In genomic region chr18:40851014-40851429, GRCh38 we compare ENCODE assay signal across 14 cellular contexts.
DNase-seq lines count a peak whose midpoint lies in the region; ATAC-seq and TF ChIP-seq lines count a peak whose summit lies in the region.
"Had no signal": no experiment of that assay in that cellular context is flagged by ENCODE, and none has a peak within 500 bp of the region (broad histone marks: within the 10 kb centered on the region; RNA-seq: fewer than 3 reads in every experiment).

No MANE protein-coding gene starts in this region.

- H3K27me3 Mint-ChIP-seq in glutamatergic neuron (ENCODE audit: unreplicated experiment) = no peaks in the 10 kb centered on the region
- H3K27me3 Mint-ChIP-seq: activated B cell treated with CpG ODN at 0.5 μM for 24 hours; activated naive CD8-positive, alpha-beta T cell treated with anti-CD3 and anti-CD28 coated beads, Interleukin-2, amount 50 U/mL, for 24 hours; IgD-negative memory B cell had no signal

- DNase-seq in GM23248 (peak; percentile 25), NCI-H2227 (lab: John Stamatoyannopoulos, UW; ENCODE audit: unreplicated experiment) (peak; percentile 13), choroid plexus epithelial cell (ENCODE audit: low read depth) (peak; percentile 80), midbrain (lab: John Stamatoyannopoulos, UW) (peak; percentile 11), glutamatergic neuron (no peak), activated T-cell treated with anti-CD3 and anti-CD28 coated beads for 4 hours (no peak)
- DNase-seq in activated CD8-positive, alpha-beta memory T cell treated with anti-CD3 and anti-CD28 coated beads, Interleukin-2, amount 50 U/mL, for 48 hours = no peak
- DNase-seq: activated B cell treated with CpG ODN at 0.5 μM for 24 hours; activated naive CD8-positive, alpha-beta T cell treated with anti-CD3 and anti-CD28 coated beads, Interleukin-2, amount 50 U/mL, for 24 hours; DND-41; NCI-H146; stimulated activated CD4-positive, alpha-beta T cell treated with anti-CD3 and anti-CD28 coated beads, Interleukin-2, amount 100 ng/mL, for 24 hours had no signal

- H3K4me1 ChIP-seq in GM23248 (ENCODE audit: insufficient read depth) = peaks cover 7% of the 10 kb centered on the region; the same call in 1 of the 2 replicates

- no peak overlapping the region for H3K4me2 ChIP-seq in GM23248 (ENCODE audit: unreplicated experiment)

- H3K9me3 ChIP-seq in GM23248 (ENCODE audit: low read depth) = no peaks in the 10 kb centered on the region

- WGBS in GM23248 (ENCODE audit: low coverage in 1 of 2, low lambda C conversion rate in 2 of 2, missing lambda C conversion rate in 2 of 2), 2 experiments = 13 to 16% methylated on average over 3 of the region's 3 CpGs

- no peak overlapping the region for H3K27ac ChIP-seq in GM23248

- H3K9me2 ChIP-seq in GM23248 (ENCODE audit: insufficient read depth) = no peaks in the 10 kb centered on the region

- no peaks in the 10 kb centered on the region for H3K27me3 ChIP-seq in GM23248 (replicated peaks; ENCODE audit: insufficient read depth)

- no peak overlapping the region for H3K9ac ChIP-seq in GM23248

- no peaks in the 10 kb centered on the region for H3F3A ChIP-seq in GM23248 (ENCODE audit: insufficient read depth)

- no peaks in the 10 kb centered on the region for H3K36me3 ChIP-seq in GM23248 (ENCODE audit: low read depth)

- no peak overlapping the region for H3K27ac Mint-ChIP-seq in glutamatergic neuron (ENCODE audit: unreplicated experiment)
- H3K27ac Mint-ChIP-seq: activated B cell treated with CpG ODN at 0.5 μM for 24 hours; activated naive CD8-positive, alpha-beta T cell treated with anti-CD3 and anti-CD28 coated beads, Interleukin-2, amount 50 U/mL, for 24 hours; IgD-negative memory B cell had no signal

- in situ Hi-C loops in GM23248 (cut with MboI) = no loop called here

- H3K79me2 ChIP-seq in GM23248 (ENCODE audit: insufficient read depth) = no peaks in the 10 kb centered on the region

- TF ChIP-seq CTCF in choroid plexus epithelial cell (conservative IDR thresholded peaks at IDR 0.05; ENCODE audit: low read depth, low read length) = no peak
- TF ChIP-seq CTCF in glutamatergic neuron (IDR thresholded peaks at IDR 0.05; ENCODE audit: partially characterized antibody, unreplicated experiment) = no peak

- ATAC-seq in GM18502 (IDR thresholded peaks at IDR 0.05; ENCODE audit: poor library complexity, unreplicated experiment) = no peak
- ATAC-seq: activated naive CD8-positive, alpha-beta T cell treated with anti-CD3 and anti-CD28 coated beads, Interleukin-2, amount 50 U/mL, for 24 hours had no signal

- H4K20me1 ChIP-seq in GM23248 (ENCODE audit: insufficient read depth) = no peaks in the 10 kb centered on the region

- H3K9me3 Mint-ChIP-seq in glutamatergic neuron (ENCODE audit: unreplicated experiment) = no peaks in the 10 kb centered on the region

- no peaks in the 10 kb centered on the region for H3K36me3 Mint-ChIP-seq in glutamatergic neuron (ENCODE audit: unreplicated experiment)
- H3K36me3 Mint-ChIP-seq: IgD-negative memory B cell had no signal

- no peak overlapping the region for H3K4me3 ChIP-seq in GM23248
- H3K4me3 ChIP-seq in choroid plexus epithelial cell (ENCODE audit: low read depth, low read length) = no peak overlapping the region

- no peak overlapping the region for H3K4me3 Mint-ChIP-seq in glutamatergic neuron (ENCODE audit: unreplicated experiment)
- H3K4me3 Mint-ChIP-seq: activated B cell treated with CpG ODN at 0.5 μM for 24 hours; activated naive CD8-positive, alpha-beta T cell treated with anti-CD3 and anti-CD28 coated beads, Interleukin-2, amount 50 U/mL, for 24 hours; IgD-negative memory B cell had no signal

- no peak overlapping the region for H2AFZ ChIP-seq in GM23248

- no peaks in the 10 kb centered on the region for H3K4me1 Mint-ChIP-seq in glutamatergic neuron (ENCODE audit: low read depth, unreplicated experiment)
- H3K4me1 Mint-ChIP-seq: activated B cell treated with CpG ODN at 0.5 μM for 24 hours; activated naive CD8-positive, alpha-beta T cell treated with anti-CD3 and anti-CD28 coated beads, Interleukin-2, amount 50 U/mL, for 24 hours; IgD-negative memory B cell had no signal

Comparison
In these comparisons a context has a peak if more than half of its experiments do, and no peak if none do; other contexts are left out.
1. DNase-seq: peak in GM23248 (single experiment), NCI-H2227 (single experiment), choroid plexus epithelial cell (single experiment) and midbrain (single experiment); none in glutamatergic neuron (single experiment), activated T-cell treated with anti-CD3 and anti-CD28 coated beads for 4 hours (single experiment) and activated CD8-positive, alpha-beta memory T cell treated with anti-CD3 and anti-CD28 coated beads, Interleukin-2, amount 50 U/mL, for 48 hours (single experiment).